In the genomic region with DNA sequence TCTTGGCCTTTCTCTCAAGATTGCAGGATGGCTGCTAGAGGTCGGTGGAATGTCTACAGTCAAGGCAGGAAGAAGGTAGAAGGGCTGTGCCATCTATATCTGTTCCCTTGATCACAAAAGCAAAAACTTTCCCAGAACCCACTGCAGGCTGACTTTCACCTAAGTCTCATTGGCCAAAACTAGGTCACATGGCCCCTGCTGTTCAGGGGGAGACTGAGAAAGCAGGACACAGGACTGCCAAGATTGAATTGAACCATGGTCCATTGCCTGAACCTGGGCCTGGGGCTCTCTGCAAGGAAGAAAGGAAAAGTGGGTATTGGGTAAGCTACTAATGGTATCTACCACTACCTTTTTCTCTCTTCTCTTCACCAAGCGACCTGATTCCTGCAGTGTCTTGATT, we compare ENCODE assay signal across 11 cellular contexts. TPM values are rescaled to one million over a fixed set of nuclear protein-coding genes. Genes with fewer than 3 reads are reported as not detected.
"Had no signal": no experiment of that assay in that cellular context is flagged by ENCODE, and none has a peak within 500 bp of the region (broad histone marks: within the 10 kb centered on the region; RNA-seq: fewer than 3 reads in every experiment).

No MANE protein-coding gene starts in this region.

- H3K4me3 ChIP-seq: HAP-1 had no signal

- H3K27ac Mint-ChIP-seq: HFFc6, IgD-negative memory B cell had no signal

- H3K9me3 ChIP-seq: HAP-1 had no signal

- H3K36me3 Mint-ChIP-seq: IgD-negative memory B cell had no signal

- ATAC-seq: HCT116, HepG2 had no signal

- H3K4me1 ChIP-seq: HAP-1 had no signal

- H3K9me3 Mint-ChIP-seq: HFFc6 had no signal

- H3K4me3 Mint-ChIP-seq: HFFc6, IgD-negative memory B cell had no signal

- H3K4me1 Mint-ChIP-seq: IgD-negative memory B cell had no signal

- H3K36me3 ChIP-seq: HAP-1 had no signal

- DNase-seq: GOT3, H7, HFFc6, KBM-7 had no signal

- H3K27ac ChIP-seq: HL-60 had no signal

RNA-seq across cellular contexts. Expression of a gene that starts 9.6 kb away (rescaled TPM):
- total RNA-seq: H4, HepG2, HFFc6, HT1080 had no signal
- polyA plus RNA-seq: HepG2, IgD-negative memory B cell had no signal
